In genomic region chr5:72850113-72850512, GRCh38 we compare ENCODE assay signal across 8 cellular contexts. TPM values are rescaled to one million over a fixed set of nuclear protein-coding genes. Genes with fewer than 3 reads are reported as not detected.
DNase-seq lines count a peak whose midpoint lies in the region; ATAC-seq and TF ChIP-seq lines count a peak whose summit lies in the region.

No MANE protein-coding gene starts in this region.

- H3K4me1 Mint-ChIP-seq in effector memory CD8-positive, alpha-beta T cell (ENCODE audit: low read depth in 2 of 2) = peaks cover 26 to 48% of the 10 kb centered on the region in 2 donors

- ATAC-seq in DND-41 (ENCODE audit: insufficient read depth, low read depth) = no peak
- ATAC-seq in effector memory CD8-positive, alpha-beta T cell (replicated peaks) = no peak
- ATAC-seq in HG03108 (IDR thresholded peaks at IDR 0.05; ENCODE audit: unreplicated experiment) = no peak
- ATAC-seq in HG03135 (IDR thresholded peaks at IDR 0.05; ENCODE audit: unreplicated experiment) = no peak

- H2AK5ac ChIP-seq in trophoblast cell (ENCODE audit: low read length) (no peak overlapping the region), neuronal stem cell (ENCODE audit: low read depth, low read length) (no peak overlapping the region)

- peaks cover 78% of the 10 kb centered on the region for H3K79me2 ChIP-seq in DND-41 (ENCODE audit: insufficient read depth, low read length)
- H3K79me2 ChIP-seq in OCI-LY7 (ENCODE audit: insufficient read depth, low read depth, low read length) = peaks cover 87% of the 10 kb centered on the region
- peaks cover 16% of the 10 kb centered on the region for H3K79me2 ChIP-seq in trophoblast cell (ENCODE audit: control insufficient read depth, insufficient read depth, low read length, poor library complexity)

- CTCF ChIA-PET in OCI-LY7 (lab: Charles Lee; ENCODE audit: unreplicated experiment) = no interaction called here

- H4K8ac ChIP-seq in trophoblast cell (ENCODE audit: low read depth, low read length) (no peak overlapping the region), neuronal stem cell (ENCODE audit: low read depth, low read length) (no peak overlapping the region)

- H3K36me3 ChIP-seq in DND-41 (ENCODE audit: insufficient read depth, low read length) = peaks cover 54% of the 10 kb centered on the region
- H3K36me3 ChIP-seq in OCI-LY7 (ENCODE audit: insufficient read depth, low read length) = peaks cover 66% of the 10 kb centered on the region
- H3K36me3 ChIP-seq in trophoblast cell (ENCODE audit: control insufficient read depth in 1 of 2, insufficient read depth in 2 of 2, low read length in 2 of 2) = peaks cover 9% of the 10 kb centered on the region in 2 experiments
- H3K36me3 ChIP-seq in neuronal stem cell (replicated peaks in 1 of 2; ENCODE audit: control insufficient read depth in 2 of 2, insufficient read depth in 2 of 2, low read length in 2 of 2) = peaks cover 4 to 59% of the 10 kb centered on the region in 2 donors

- H2BK5ac ChIP-seq in trophoblast cell (ENCODE audit: low read depth, low read length, poor library complexity) (no peak overlapping the region), neuronal stem cell (ENCODE audit: low read length) (no peak overlapping the region)

- WGBS in trophoblast cell (ENCODE audit: extremely low coverage, insufficient coverage, insufficient read length) = no CpG with 5 or more reads among the region's 2 CpGs
- no CpG with 5 or more reads among the region's 2 CpGs for WGBS in neuronal stem cell (ENCODE audit: extremely low coverage in 2 of 2, insufficient read length in 2 of 2, insufficient replicate concordance in 1 of 2), 2 donors

- TF ChIP-seq CTCF in DND-41 (IDR thresholded peaks at IDR 0.05; ENCODE audit: borderline replicate concordance, extremely low read depth, low read length, poor library complexity, severe bottlenecking) = no peak
- TF ChIP-seq CTCF in OCI-LY7 (conservative IDR thresholded peaks at IDR 0.05; ENCODE audit: low read length) = no peak

- H3K4me3 ChIP-seq in DND-41 (ENCODE audit: low read depth in 1 of 2, low read length in 2 of 2) (peak overlapping the region; percentile 48 to 72; a peak in 3 of 4 replicates), OCI-LY7 (ENCODE audit: low read depth, low read length, poor library complexity, severe bottlenecking) (peak overlapping the region; percentile 99), trophoblast cell (ENCODE audit: low read depth, low read length) (no peak overlapping the region), neuronal stem cell (ENCODE audit: low read length in 2 of 2) (peak overlapping the region in 1 of 2 donors; percentile 77)

- H3K79me1 ChIP-seq in trophoblast cell (ENCODE audit: low read length) (peaks cover 7% of the 10 kb centered on the region), neuronal stem cell (ENCODE audit: low read depth, low read length) (peaks cover 2% of the 10 kb centered on the region)

- H2AFZ ChIP-seq in DND-41 (ENCODE audit: low read depth, low read length) (no peak overlapping the region), OCI-LY7 (ENCODE audit: low read length) (no peak overlapping the region), trophoblast cell (ENCODE audit: insufficient read depth, low read length, poor library complexity) (no peak overlapping the region), neuronal stem cell (ENCODE audit: low read length) (no peak overlapping the region)

- no peak for DNase-seq in DND-41
- DNase-seq in OCI-LY7 (ENCODE audit: low spot score) = no peak
- DNase-seq in effector memory CD8-positive, alpha-beta T cell = no peak
- no peak for DNase-seq in trophoblast cell
- no peak for DNase-seq in NK-92 treated with Interleukin-12 subunit alpha and Interleukin-12 subunit beta, amount 100 ng/mL, for 24 hours (lab: John Stamatoyannopoulos, UW)
- no peak for DNase-seq in neuronal stem cell (ENCODE audit: low spot score)

- H3K18ac ChIP-seq in trophoblast cell (ENCODE audit: low read length) (no peak overlapping the region), neuronal stem cell (ENCODE audit: low read length) (no peak overlapping the region)

- BruUV-seq in OCI-LY7 (replicated peaks; lab: Mats Ljungman, UMichigan) = TSS peak; percentile 55

- H3K14ac ChIP-seq in trophoblast cell (ENCODE audit: low read length) (no peak overlapping the region), neuronal stem cell (ENCODE audit: low read length) (no peak overlapping the region)

- no peaks in the 10 kb centered on the region for H3K9me3 Mint-ChIP-seq in effector memory CD8-positive, alpha-beta T cell

- 0 out of 2 replicates have a peak overlapping the region, but pooled peaks have one; percentile 26 for H3K27ac ChIP-seq in DND-41 (ENCODE audit: low read length)
- H3K27ac ChIP-seq in OCI-LY7 (ENCODE audit: low read depth, low read length, poor library complexity, severe bottlenecking) = no peak overlapping the region
- no peak overlapping the region for H3K27ac ChIP-seq in trophoblast cell (ENCODE audit: low read depth, low read length)
- H3K27ac ChIP-seq in neuronal stem cell (replicated peaks; ENCODE audit: low read length) = no peak overlapping the region

- no peaks in the 10 kb centered on the region for H3K9me2 ChIP-seq in OCI-LY7 (ENCODE audit: insufficient read depth, low read length)

- no peak overlapping the region for H2BK15ac ChIP-seq in neuronal stem cell (ENCODE audit: low read length)

- H3K4me2 ChIP-seq in DND-41 (ENCODE audit: insufficient read depth, low read length) (peak overlapping the region; percentile 71), OCI-LY7 (ENCODE audit: low read length) (peak overlapping the region; percentile 93), trophoblast cell (ENCODE audit: low read length) (peak overlapping the region; percentile 37), neuronal stem cell (ENCODE audit: insufficient read depth, low read length, poor library complexity, severe bottlenecking) (no peak overlapping the region)

- H3K4me1 ChIP-seq in DND-41 (ENCODE audit: insufficient read depth, low read length) (peaks cover 59% of the 10 kb centered on the region), OCI-LY7 (ENCODE audit: insufficient read depth, low read length, poor library complexity, severe bottlenecking) (peaks cover 49% of the 10 kb centered on the region), trophoblast cell (ENCODE audit: control insufficient read depth in 1 of 2, insufficient read depth in 2 of 2, low read length in 2 of 2) (no peaks in the 10 kb centered on the region), neuronal stem cell (ENCODE audit: control insufficient read depth in 2 of 2, insufficient read depth in 1 of 2, low read depth in 1 of 2, low read length in 2 of 2) (peaks cover 3 to 13% of the 10 kb centered on the region in 2 donors)

- H3K9me3 ChIP-seq in DND-41 (ENCODE audit: insufficient read depth, low read length, severe bottlenecking) (no peaks in the 10 kb centered on the region), OCI-LY7 (ENCODE audit: low read length) (no peaks in the 10 kb centered on the region), trophoblast cell (ENCODE audit: insufficient read depth, low read depth, low read length) (peaks cover 2% of the 10 kb centered on the region), neuronal stem cell (replicated peaks in 1 of 2; ENCODE audit: control insufficient read depth in 2 of 2, insufficient read depth in 1 of 2, low read depth in 1 of 2, low read length in 2 of 2) (no peaks in the 10 kb centered on the region)

- intact Hi-C loops in OCI-LY7 (cut with micrococcal nuclease; ENCODE audit: unreplicated experiment) = no loop called here

- POLR2A ChIA-PET in OCI-LY7 (lab: Charles Lee) = interaction anchor here (0.5 to 2.7 kb wide), 10 partner anchors 8 to 736 kb away, joined by 3 to 27 read pairs (median 4); partner anchors contain the start of genes MRPS27 and TNPO1

- H3K23ac ChIP-seq in trophoblast cell (ENCODE audit: low read length) (no peak overlapping the region), neuronal stem cell (ENCODE audit: low read depth, low read length, poor library complexity) (no peak overlapping the region)

- H3K27me3 ChIP-seq in DND-41 (ENCODE audit: insufficient read depth, low read length, poor library complexity) = peaks cover 6% of the 10 kb centered on the region
- no peaks in the 10 kb centered on the region for H3K27me3 ChIP-seq in trophoblast cell (ENCODE audit: insufficient read depth, low read length)
- H3K27me3 ChIP-seq in neuronal stem cell (ENCODE audit: control insufficient read depth in 3 of 3, insufficient read depth in 3 of 3, low read depth in 1 of 3, low read length in 3 of 3) = no peaks in the 10 kb centered on the region

- H3K36me3 Mint-ChIP-seq in effector memory CD8-positive, alpha-beta T cell (ENCODE audit: insufficient read depth) = peaks cover 47% of the 10 kb centered on the region

- H3K27ac Mint-ChIP-seq in effector memory CD8-positive, alpha-beta T cell = peak overlapping the region in 1 of 2 donors; percentile 67

- H3K4ac ChIP-seq in trophoblast cell (ENCODE audit: low read depth, low read length) (no peak overlapping the region), neuronal stem cell (ENCODE audit: low read length) (no peak overlapping the region)

- H4K91ac ChIP-seq in trophoblast cell (ENCODE audit: low read depth, low read length) = no peak overlapping the region
- H4K91ac ChIP-seq in neuronal stem cell (ENCODE audit: low read depth, low read length, poor library complexity) = no peak overlapping the region

- H4K12ac ChIP-seq in trophoblast cell (ENCODE audit: low read depth, low read length) = no peak overlapping the region

- H3K27me3 Mint-ChIP-seq in effector memory CD8-positive, alpha-beta T cell = no peaks in the 10 kb centered on the region

- H2BK12ac ChIP-seq in trophoblast cell (ENCODE audit: low read length) (no peak overlapping the region), neuronal stem cell (ENCODE audit: low read length) (no peak overlapping the region)

- H4K20me1 ChIP-seq in DND-41 (ENCODE audit: insufficient read depth, low read length) (peaks cover 51% of the 10 kb centered on the region), OCI-LY7 (ENCODE audit: insufficient read depth, low read length) (peaks cover 50% of the 10 kb centered on the region)

- H2BK120ac ChIP-seq in trophoblast cell (ENCODE audit: insufficient read depth, low read length, poor library complexity) (no peak overlapping the region), neuronal stem cell (ENCODE audit: low read depth, low read length) (no peak overlapping the region)

- peak overlapping the region; percentile 54 to 88 for H3K4me3 Mint-ChIP-seq in effector memory CD8-positive, alpha-beta T cell

- peak overlapping the region; percentile 70 for H3K9ac ChIP-seq in DND-41 (ENCODE audit: low read depth, low read length)
- H3K9ac ChIP-seq in trophoblast cell (ENCODE audit: low read length) = no peak overlapping the region
- no peak overlapping the region for H3K9ac ChIP-seq in neuronal stem cell (ENCODE audit: low read depth, low read length, poor library complexity)

RNA-seq across cellular contexts. Expression of gene TNPO1, which starts 33.7 kb away (rescaled TPM):
- 95.2 and 131 TPM in 2 replicates for total RNA-seq in OCI-LY7 (2014; rRNA removed; shearing (Covaris generic))
- total RNA-seq in OCI-LY7 (2022) = 128 and 132 TPM in 2 replicates
- polyA plus RNA-seq in trophoblast cell (2013) = 263 and 271 TPM in 2 replicates
- polyA plus RNA-seq in neuronal stem cell (2013, experiment 1 of 2) = 59.0 TPM
- polyA plus RNA-seq in neuronal stem cell (2013, experiment 2 of 2) = 59.8 TPM
